Comparison of ENCODE assay signal across 38 cellular contexts in the genomic region with DNA sequence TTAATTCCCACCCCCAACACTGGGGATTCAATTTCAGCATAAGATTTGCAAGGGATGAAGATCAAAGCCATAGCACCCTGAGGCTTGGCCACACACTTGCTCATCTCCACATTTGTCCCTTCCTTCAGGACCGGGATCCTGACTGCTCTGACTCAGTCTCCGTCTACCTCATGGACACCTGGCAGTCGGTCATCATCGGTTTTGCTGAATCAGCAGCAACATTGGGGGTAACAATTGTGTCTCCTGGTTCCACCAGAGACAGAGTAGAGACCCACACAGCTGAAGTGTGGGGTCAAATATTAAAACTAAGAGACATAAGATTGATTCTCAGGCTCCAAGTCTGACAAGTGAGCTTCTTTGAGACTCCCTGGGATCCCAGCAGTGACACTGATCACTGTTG. TPM values are rescaled to one million over a fixed set of nuclear protein-coding genes. Genes with fewer than 3 reads are reported as not detected.
"Had no signal": no experiment of that assay in that cellular context is flagged by ENCODE, and none has a peak within 500 bp of the region (broad histone marks: within the 10 kb centered on the region; RNA-seq: fewer than 3 reads in every experiment).

No MANE protein-coding gene starts in this region.

- DNase-seq: activated CD4-positive, alpha-beta memory T cell treated with anti-CD3 and anti-CD28 coated beads for 36 hours; activated CD4-positive, alpha-beta T cell treated with anti-CD3 and anti-CD28 coated beads for 36 hours; activated CD4-positive, alpha-beta T cell treated with anti-CD3 and anti-CD28 coated beads, Interleukin-2, amount 10 ng/mL, durations not matched to agents 24 days and 14 days; activated CD4-positive, CD25-positive, alpha-beta regulatory T cell; activated CD4-positive, CD25-positive, alpha-beta regulatory T cell treated with anti-CD3 and anti-CD28 coated beads, Interleukin-2, amount 50 U/mL, for 72 hours; activated CD8-positive, alpha-beta memory T cell treated with anti-CD3 and anti-CD28 coated beads, Interleukin-2, amount 10 ng/mL, durations not matched to agents 7 days and 5 days; activated CD8-positive, alpha-beta memory T cell treated with anti-CD3 and anti-CD28 coated beads, Interleukin-2, amount 50 U/mL, for 4 hours; activated CD8-positive, alpha-beta T cell treated with anti-CD3 and anti-CD28 coated beads, Interleukin-2, amount 10 ng/mL, durations not matched to agents 7 days and 5 days; activated naive CD4-positive, alpha-beta T cell treated with anti-CD3 and anti-CD28 coated beads for 36 hours; activated naive CD8-positive, alpha-beta T cell treated with anti-CD3 and anti-CD28 coated beads for 36 hours; activated naive CD8-positive, alpha-beta T cell treated with anti-CD3 and anti-CD28 coated beads, Interleukin-2, amount 50 U/mL, for 24 hours; activated T-cell treated with anti-CD3 and anti-CD28 coated beads, Interleukin-2, amount 50 U/mL, for 24 hours; activated T-cell treated with anti-CD3 and anti-CD28 coated beads, Interleukin-2, amount 50 U/mL, for 72 hours; adrenal gland; amygdala; aorta; body of pancreas; central memory CD4-positive, alpha-beta T cell; cerebellar nuclear complex; colonic mucosa; effector CD8-positive, alpha-beta T cell; esophagus squamous epithelium; foreskin melanocyte; heart right ventricle; T-helper 2 cell had no signal

- ATAC-seq: activated CD4-positive, alpha-beta T cell treated with anti-CD3 and anti-CD28 coated beads for 36 hours; activated CD8-positive, alpha-beta memory T cell treated with anti-CD3 and anti-CD28 coated beads, Interleukin-2, amount 10 ng/mL, durations not matched to agents 7 days and 5 days; activated CD8-positive, alpha-beta T cell treated with anti-CD3 and anti-CD28 coated beads, Interleukin-2, amount 10 ng/mL, durations not matched to agents 7 days and 5 days; activated naive CD8-positive, alpha-beta T cell treated with anti-CD3 and anti-CD28 coated beads, Interleukin-2, amount 50 U/mL, for 24 hours; activated T-cell treated with anti-CD3 and anti-CD28 coated beads, Interleukin-2, amount 50 U/mL, for 72 hours; body of pancreas; gastroesophageal sphincter; heart right ventricle had no signal

- H3K27ac ChIP-seq: adrenal gland, body of pancreas, breast epithelium, cardiac muscle cell, colonic mucosa, epithelial cell of prostate, esophagus squamous epithelium, gastroesophageal sphincter, heart right ventricle had no signal

- H3K4me3 ChIP-seq: adrenal gland, body of pancreas, breast epithelium, cardiac muscle cell, colonic mucosa, esophagus squamous epithelium, gastroesophageal sphincter, heart right ventricle had no signal

- H3K9me3 ChIP-seq: adrenal gland, body of pancreas, breast epithelium, colonic mucosa, esophagus squamous epithelium, gastroesophageal sphincter, heart right ventricle had no signal

- H3K4me1 ChIP-seq: body of pancreas, breast epithelium, colonic mucosa, esophagus squamous epithelium had no signal

- H3K36me3 ChIP-seq: adrenal gland, breast epithelium, cardiac muscle cell, colonic mucosa, esophagus squamous epithelium, gastroesophageal sphincter, heart right ventricle had no signal

- H3K27me3 ChIP-seq: body of pancreas, breast epithelium, cardiac muscle cell, colonic mucosa, gastroesophageal sphincter had no signal

- FAIRE-seq: endometrium, endothelial cell of umbilical vein had no signal

RNA-seq across cellular contexts. Expression of a gene that starts 34.6 kb away (rescaled TPM):
- total RNA-seq: activated CD4-positive, alpha-beta memory T cell treated with anti-CD3 and anti-CD28 coated beads for 36 hours; activated CD4-positive, alpha-beta T cell treated with anti-CD3 and anti-CD28 coated beads for 36 hours; activated CD4-positive, alpha-beta T cell treated with anti-CD3 and anti-CD28 coated beads, Interleukin-2, amount 10 ng/mL, durations not matched to agents 24 days and 14 days; activated CD8-positive, alpha-beta memory T cell treated with anti-CD3 and anti-CD28 coated beads for 36 hours; activated CD8-positive, alpha-beta memory T cell treated with anti-CD3 and anti-CD28 coated beads, Interleukin-2, amount 10 ng/mL, durations not matched to agents 7 days and 5 days; activated CD8-positive, alpha-beta T cell treated with anti-CD3 and anti-CD28 coated beads, Interleukin-2, amount 10 ng/mL, durations not matched to agents 7 days and 5 days; activated naive CD4-positive, alpha-beta T cell treated with anti-CD3 and anti-CD28 coated beads for 36 hours; activated naive CD8-positive, alpha-beta T cell treated with anti-CD3 and anti-CD28 coated beads for 36 hours; activated T-cell treated with anti-CD3 and anti-CD28 coated beads, Interleukin-2, amount 50 U/mL, for 72 hours; adrenal gland; aorta; body of pancreas; breast epithelium; cardiac muscle cell; colonic mucosa; dermis microvascular lymphatic vessel endothelial cell; endothelial cell of umbilical vein; esophagus squamous epithelium; fibroblast of lung; fibroblast of villous mesenchyme; gastroesophageal sphincter; glomerular endothelial cell; heart right ventricle; T-helper 1 cell treated with Interleukin-12 subunit alpha and Interleukin-12 subunit beta and Interleukin-4 antibody, amounts not matched to agents 30 ng/mL and 1 ng/mL, for 36 hours had no signal
- polyA plus RNA-seq: adrenal gland, aorta, cardiac muscle cell, endothelial cell of umbilical vein, esophagus, fibroblast of lung, heart right ventricle had no signal
